8 cellular contexts compared by ENCODE assay signal in the genomic region with DNA sequence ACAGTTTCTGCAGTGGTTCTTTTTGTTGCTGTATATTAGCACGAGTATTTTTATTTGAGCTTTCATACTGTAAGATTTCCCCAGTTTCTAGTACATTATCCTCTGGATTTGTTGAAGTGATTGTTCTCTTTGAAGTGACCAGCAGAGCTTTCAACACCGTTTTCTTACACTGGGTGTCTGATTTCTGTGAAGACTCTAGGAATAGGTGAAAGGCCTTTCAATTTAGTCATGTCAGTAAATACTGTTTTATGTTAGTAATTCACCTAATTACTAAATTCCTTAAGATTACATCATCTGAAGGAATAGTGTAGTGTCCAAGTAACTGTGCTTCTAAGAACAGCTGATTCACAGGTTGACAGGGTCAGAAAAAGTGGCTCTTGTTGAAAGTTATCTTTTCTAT. TPM values are rescaled to one million over a fixed set of nuclear protein-coding genes. Genes with fewer than 3 reads are reported as not detected.
DNase-seq lines count a peak whose midpoint lies in the region; ATAC-seq, FAIRE-seq and TF ChIP-seq lines count a peak whose summit lies in the region.

No MANE protein-coding gene starts in this region.

- H3F3A ChIP-seq in PC-3 (ENCODE audit: low read length, unreplicated experiment), result no peaks in the 10 kb centered on the region

- no peaks in the 10 kb centered on the region for H3K9me2 ChIP-seq in PC-3 (replicated peaks; ENCODE audit: low read length)

- peak; percentile 0; the same call in 1 of the 2 replicates for ATAC-seq in PC-3

- H3K4me2 ChIP-seq in PC-3 (ENCODE audit: low read length), result peak overlapping the region; percentile 91
- H3K4me2 ChIP-seq in osteoblast (ENCODE audit: insufficient read depth, low read length), result peak overlapping the region; percentile 81

- H3K4me3 ChIP-seq in PC-3 (ENCODE audit: low read length) (peak overlapping the region; percentile 95), endodermal cell (ENCODE audit: low read length) (peak overlapping the region; percentile 98), osteoblast (ENCODE audit: insufficient read depth, low read length) (peak overlapping the region; percentile 77)

- H3K27me3 ChIP-seq in PC-3 (ENCODE audit: low read length) (no peaks in the 10 kb centered on the region), endodermal cell (ENCODE audit: control insufficient read depth, insufficient read depth, low read length, poor library complexity, severe bottlenecking) (no peaks in the 10 kb centered on the region), osteoblast (ENCODE audit: insufficient read depth, low read length) (no peaks in the 10 kb centered on the region)

- H3K36me3 ChIP-seq in ES-I3 (ENCODE audit: insufficient read depth, low read length) (no peaks in the 10 kb centered on the region), PC-3 (ENCODE audit: low read depth, low read length) (no peaks in the 10 kb centered on the region), endodermal cell (ENCODE audit: control insufficient read depth, insufficient read depth, low read length) (no peaks in the 10 kb centered on the region), osteoblast (ENCODE audit: insufficient read depth, low read length) (no peaks in the 10 kb centered on the region)

- H3K9me3 ChIP-seq in ES-I3 (ENCODE audit: control insufficient read depth, insufficient read depth, low read length) (no peaks in the 10 kb centered on the region), PC-3 (ENCODE audit: low read length) (no peaks in the 10 kb centered on the region), endodermal cell (ENCODE audit: control insufficient read depth, low read length) (no peaks in the 10 kb centered on the region), osteoblast (ENCODE audit: low read depth, low read length) (no peaks in the 10 kb centered on the region)

- WGBS in endodermal cell (ENCODE audit: insufficient coverage in 1 of 2, insufficient read length in 1 of 2), 2 experiments, result 0 to 9% methylated on average over 1 to 2 of the region's 2 CpGs

- TF ChIP-seq CTCF in PC-3 (conservative IDR thresholded peaks at IDR 0.05; ENCODE audit: low read depth, low read length) (no peak), endodermal cell (conservative IDR thresholded peaks at IDR 0.05) (no peak), osteoblast (IDR thresholded peaks at IDR 0.05; ENCODE audit: extremely low read depth, low read depth, low read length) (no peak)

- no peak for FAIRE-seq in HTR-8/SVneo (lab: Jason Lieb, UNC)

- CTCF ChIA-PET in PC-3 (lab: Charles Lee), result no interaction called here

- H3K4me1 ChIP-seq in ES-I3 (ENCODE audit: insufficient read depth, low read length) (peaks cover 11% of the 10 kb centered on the region; the same call in 1 of the 2 replicates), PC-3 (ENCODE audit: insufficient read depth, low read length) (peaks cover 20% of the 10 kb centered on the region), endodermal cell (ENCODE audit: control insufficient read depth, insufficient read depth, low read length) (peaks cover 6% of the 10 kb centered on the region), osteoblast (ENCODE audit: insufficient read depth, low read length) (peaks cover 14% of the 10 kb centered on the region)

- no peak overlapping the region for H2AFZ ChIP-seq in PC-3 (ENCODE audit: low read length)
- no peak overlapping the region for H2AFZ ChIP-seq in osteoblast (ENCODE audit: low read length)

- intact Hi-C loops in PC-3 (cut with micrococcal nuclease), result loop anchor here (1.0 to 5.0 kb wide), 4 partner anchors 62 to 191 kb away; partner anchors contain the start of genes CAMKMT and PREPL

- DNase-seq in PC-3, result peak; percentile 69
- no peak for DNase-seq in endodermal cell
- no peak for DNase-seq in osteoblast (ENCODE audit: insufficient read length, low spot score, missing footprints)
- no peak for DNase-seq in activated gamma-delta T cell treated with Interleukin-2 at 50 U/mL for 16 hours
- no peak for DNase-seq in occipital lobe (lab: John Stamatoyannopoulos, UW)
- DNase-seq in Kasumi-1 (lab: John Stamatoyannopoulos, UW), result no peak
- no peak for DNase-seq in HTR-8/SVneo (ENCODE audit: insufficient read length, low spot score)

- peak overlapping the region; percentile 85 for H3K9ac ChIP-seq in ES-I3 (ENCODE audit: low read depth, low read length)
- H3K9ac ChIP-seq in PC-3 (ENCODE audit: low read length), result peak overlapping the region; percentile 69; the same call in 1 of the 2 replicates
- peak overlapping the region; percentile 73 for H3K9ac ChIP-seq in endodermal cell (ENCODE audit: extremely low read depth, low read length, poor library complexity, severe bottlenecking)

- peaks cover 2% of the 10 kb centered on the region for H3K36me3 Mint-ChIP-seq in endodermal cell (ENCODE audit: low read depth)

- peak overlapping the region; percentile 87 for H3K4me3 Mint-ChIP-seq in endodermal cell

- peak overlapping the region; percentile 13 for H3K27ac Mint-ChIP-seq in endodermal cell

- H3K27me3 Mint-ChIP-seq in endodermal cell (ENCODE audit: insufficient read depth), result no peaks in the 10 kb centered on the region

- POLR2A ChIA-PET in PC-3 (lab: Charles Lee; ENCODE audit: unreplicated experiment), result no interaction called here

- peaks cover 18% of the 10 kb centered on the region; the same call in 1 of the 2 replicates for H4K20me1 ChIP-seq in PC-3 (ENCODE audit: low read length)
- H4K20me1 ChIP-seq in osteoblast (ENCODE audit: insufficient read depth, low read length), result peaks cover 21% of the 10 kb centered on the region

- H3K27ac ChIP-seq in PC-3 (ENCODE audit: low read length), result no peak overlapping the region
- no peak overlapping the region for H3K27ac ChIP-seq in endodermal cell (ENCODE audit: low read depth, low read length)
- H3K27ac ChIP-seq in osteoblast (ENCODE audit: low read depth, low read length), result peak overlapping the region; percentile 75

- H3K79me2 ChIP-seq in PC-3 (ENCODE audit: low read length) (peaks cover 71% of the 10 kb centered on the region), osteoblast (ENCODE audit: insufficient read depth, low read length) (peaks cover 68% of the 10 kb centered on the region)

- peaks cover 29% of the 10 kb centered on the region for H3K4me1 Mint-ChIP-seq in endodermal cell

- no peaks in the 10 kb centered on the region for H3K9me3 Mint-ChIP-seq in endodermal cell

- BruUV-seq in PC-3 (replicated peaks; lab: Mats Ljungman, UMichigan), result no TSS peak

RNA-seq across cellular contexts. Expression of gene PPM1B, which starts 2.3 kb away (rescaled TPM):
- total RNA-seq in PC-3 (2014; rRNA removed) (16.0 and 17.6 TPM in 2 replicates), endodermal cell (10 to 100 TPM; 54.9 to 70.5 TPM), osteoblast (31.5 TPM in 2 replicates), occipital lobe (64.7 TPM)
- 43.9 TPM for polyA plus RNA-seq in endodermal cell (2013, experiment 1 of 2)
- polyA plus RNA-seq in endodermal cell (2013, experiment 2 of 2), result 39.6 TPM
